1 cellular context compared by ENCODE assay signal in the genomic region with DNA sequence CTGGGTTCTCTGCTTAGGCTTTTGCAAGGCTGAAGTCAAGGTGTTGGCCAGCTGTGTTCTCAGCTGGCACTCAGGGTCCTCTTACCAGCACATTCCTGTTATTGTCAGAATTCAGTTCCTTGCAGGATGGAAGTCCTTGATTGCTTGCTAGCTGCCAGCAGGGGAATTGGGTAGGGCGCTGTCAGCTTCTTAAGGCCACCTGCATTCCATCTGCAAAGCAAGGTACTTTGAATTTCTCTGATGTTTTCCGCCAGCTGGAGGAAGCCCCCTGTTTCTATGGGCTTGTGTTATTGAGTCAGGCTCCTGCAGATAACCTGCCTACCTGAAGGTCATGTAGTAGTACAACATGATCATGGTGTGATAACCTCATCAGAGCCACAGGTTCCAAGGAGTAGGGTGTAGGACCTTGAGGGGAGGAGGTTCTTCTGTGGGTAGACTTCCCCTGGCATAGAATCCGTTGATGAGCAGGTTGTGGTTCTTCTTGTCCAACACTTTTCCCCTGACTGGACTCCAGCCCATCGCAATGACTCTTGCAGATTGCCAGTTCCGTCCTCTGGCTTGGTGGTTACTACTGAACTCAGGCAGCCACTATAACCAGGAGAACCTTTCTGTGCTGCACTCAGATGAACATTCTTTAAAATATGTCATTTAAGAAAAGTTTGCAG.
TF ChIP-seq lines count a peak whose summit lies in the region.

No MANE protein-coding gene starts in this region.

TF ChIP-seq in IMR-90, 13 proteins besides CTCF, POLR2A, EP300 and RAD21:
- TF ChIP-seq RFX5 (IDR thresholded peaks at IDR 0.05; ENCODE audit: low read depth, low read length) (no peak), CEBPB (IDR thresholded peaks at IDR 0.05; ENCODE audit: low read depth, low read length) (no peak), FOS (IDR thresholded peaks at IDR 0.05; ENCODE audit: low read depth, low read length) (no peak), MAZ (IDR thresholded peaks at IDR 0.05; ENCODE audit: borderline replicate concordance, low read depth, low read length) (no peak), MXI1 (IDR thresholded peaks at IDR 0.05; ENCODE audit: borderline replicate concordance, low read depth, low read length) (no peak)
TF ChIP-seq in IMR-90: peak in this region for 0.
